14 cellular contexts compared by ENCODE assay signal in genomic region chr2:241095594-241096290, GRCh38. TPM values are rescaled to one million over a fixed set of nuclear protein-coding genes. Genes with fewer than 3 reads are reported as not detected.
DNase-seq lines count a peak whose midpoint lies in the region; ATAC-seq and TF ChIP-seq lines count a peak whose summit lies in the region.
"Had no signal": no experiment of that assay in that cellular context is flagged by ENCODE, and none has a peak within 500 bp of the region (broad histone marks: within the 10 kb centered on the region; RNA-seq: fewer than 3 reads in every experiment).

No MANE protein-coding gene starts in this region.

- no peak for ATAC-seq in GM19463 (IDR thresholded peaks at IDR 0.05; ENCODE audit: unreplicated experiment)
- ATAC-seq: PC-3 had no signal

- TF ChIP-seq CTCF in esophagus squamous epithelium (IDR thresholded peaks at IDR 0.05), result no peak

- DNase-seq in stimulated activated CD4-positive, alpha-beta T cell treated with anti-CD3 and anti-CD28 coated beads, Interleukin-4, amount 100 ng/mL, for 24 hours, result peak; percentile 37
- no peak for DNase-seq in stimulated activated CD4-positive, alpha-beta T cell treated with anti-CD3 and anti-CD28 coated beads, Interleukin-4, amount 100 ng/mL, for 1 hour
- DNase-seq in activated CD4-positive, alpha-beta T cell treated with anti-CD3 and anti-CD28 coated beads, Interleukin-2, amount 50 U/mL, for 1 hour, result peak; percentile 39
- DNase-seq in effector memory CD4-positive, alpha-beta T cell, result peak; percentile 40 to 66 (median 64)
- DNase-seq in esophagus squamous epithelium (lab: John Stamatoyannopoulos, UW), result no peak
- no peak for DNase-seq in NK-92 treated with Interleukin-12 subunit alpha and Interleukin-12 subunit beta, amount 100 ng/mL, for 24 hours (lab: John Stamatoyannopoulos, UW)
- DNase-seq in NCI-H526 treated with DMSO at 0.1 percent for 48 hours (lab: John Stamatoyannopoulos, UW), result no peak
- DNase-seq: amniotic stem cell, dermis blood vessel endothelial cell, foreskin melanocyte, islet precursor cell, NCI-H2107, PC-3 had no signal

- intact Hi-C loops in esophagus squamous epithelium (cut with DNase I), result no loop called here

- H3K9me3 ChIP-seq in effector memory CD4-positive, alpha-beta T cell (ENCODE audit: control insufficient read depth, low read length), result no peaks in the 10 kb centered on the region
- no peaks in the 10 kb centered on the region for H3K9me3 ChIP-seq in esophagus squamous epithelium

- 80 to 84% methylated on average over 14 of the region's 14 CpGs for WGBS in esophagus squamous epithelium, 2 donors

- no peak for TF ChIP-seq POLR2A in esophagus squamous epithelium (IDR thresholded peaks at IDR 0.05)

- H3K27me3 ChIP-seq in effector memory CD4-positive, alpha-beta T cell (replicated peaks; ENCODE audit: control insufficient read depth, insufficient read depth, low read length, poor library complexity, severe bottlenecking), result no peaks in the 10 kb centered on the region
- H3K27me3 ChIP-seq in esophagus squamous epithelium, result no peaks in the 10 kb centered on the region

- H3K36me3 ChIP-seq in effector memory CD4-positive, alpha-beta T cell (ENCODE audit: control insufficient read depth, insufficient read depth, low read length), result peaks cover 79% of the 10 kb centered on the region
- H3K36me3 ChIP-seq in esophagus squamous epithelium, result peaks cover 3 to 99% (median 17%) of the 10 kb centered on the region in 3 donors

- peak overlapping the region; percentile 56 for H3K27ac ChIP-seq in effector memory CD4-positive, alpha-beta T cell (ENCODE audit: insufficient read depth, low read length, poor library complexity, severe bottlenecking)
- H3K27ac ChIP-seq in esophagus squamous epithelium, result peak overlapping the region in 1 of 4 donors; percentile 49

- H3K4me3 ChIP-seq in effector memory CD4-positive, alpha-beta T cell (ENCODE audit: insufficient read depth, low read depth, low read length, poor library complexity, severe bottlenecking), result no peak overlapping the region
- no peak overlapping the region for H3K4me3 ChIP-seq in esophagus squamous epithelium

- H3K4me1 ChIP-seq in effector memory CD4-positive, alpha-beta T cell (ENCODE audit: control insufficient read depth, insufficient read depth, low read length, poor library complexity, severe bottlenecking), result peaks cover 26% of the 10 kb centered on the region
- H3K4me1 ChIP-seq in esophagus squamous epithelium, result peaks cover 1 to 44% (median 4%) of the 10 kb centered on the region in 3 donors

RNA-seq across cellular contexts. Expression of gene MTERF4, which starts 6.3 kb away (rescaled TPM):
- total RNA-seq in esophagus squamous epithelium, result 10 to 100 TPM; 27.7 to 37.0 (median 35.4) TPM

RNA-seq across cellular contexts. Expression of gene PASK, which starts 53.5 kb away (rescaled TPM):
- total RNA-seq in esophagus squamous epithelium, result 1 to 10 TPM; 3.4 to 8.9 (median 5.6) TPM

RNA-seq across cellular contexts. Expression of gene PPP1R7, which starts 54.5 kb away (rescaled TPM):
- total RNA-seq in esophagus squamous epithelium, result 100 to 1,000 TPM in 1 of 4 donors, 10 to 100 TPM in 3; 53.5 to 108 (median 63.3) TPM

Comparison
In these comparisons a context has a peak if more than half of its experiments do, and no peak if none do; other contexts are left out.
1. DNase-seq: peak in stimulated activated CD4-positive, alpha-beta T cell treated with anti-CD3 and anti-CD28 coated beads, Interleukin-4, amount 100 ng/mL, for 24 hours (single experiment), activated CD4-positive, alpha-beta T cell treated with anti-CD3 and anti-CD28 coated beads, Interleukin-2, amount 50 U/mL, for 1 hour (single experiment) and effector memory CD4-positive, alpha-beta T cell (3 of 3); none in stimulated activated CD4-positive, alpha-beta T cell treated with anti-CD3 and anti-CD28 coated beads, Interleukin-4, amount 100 ng/mL, for 1 hour (single experiment), esophagus squamous epithelium (single experiment), NK-92 treated with Interleukin-12 subunit alpha and Interleukin-12 subunit beta, amount 100 ng/mL, for 24 hours (single experiment) and NCI-H526 treated with DMSO at 0.1 percent for 48 hours (single experiment).